8 cellular contexts compared by ENCODE assay signal in genomic region chr2:71068218-71069035, GRCh38. TPM values are rescaled to one million over a fixed set of nuclear protein-coding genes. Genes with fewer than 3 reads are reported as not detected.
DNase-seq lines count a peak whose midpoint lies in the region; ATAC-seq and TF ChIP-seq lines count a peak whose summit lies in the region.

Gene NAGK (plus strand): TSS chr2:71068648. CDS start chr2:71068684, 36 bp downstream.

- peaks cover 12% of the 10 kb centered on the region for H3K36me3 ChIP-seq in upper lobe of right lung

- peak within 1 kb of the TSS; percentile 68 for H3K4me3 ChIP-seq in upper lobe of right lung

- H3K27me3 Mint-ChIP-seq in T-helper 1 cell treated with Interleukin-12 subunit alpha and Interleukin-12 subunit beta and Interleukin-4 antibody, amounts not matched to agents 30 μg/mL and 1 μg/mL, for 36 hours (ENCODE audit: low read depth): peaks cover 6% of the 10 kb centered on the region
- peaks cover 3% of the 10 kb centered on the region for H3K27me3 Mint-ChIP-seq in progenitor cell of endocrine pancreas

- H3K9me3 Mint-ChIP-seq in T-helper 1 cell treated with Interleukin-12 subunit alpha and Interleukin-12 subunit beta and Interleukin-4 antibody, amounts not matched to agents 30 μg/mL and 1 μg/mL, for 36 hours: no peaks in the 10 kb centered on the region
- no peaks in the 10 kb centered on the region for H3K9me3 Mint-ChIP-seq in progenitor cell of endocrine pancreas (ENCODE audit: low read depth)

- DNase-seq in NCI-H1694 treated with DMSO at 0.1 percent for 48 hours (lab: John Stamatoyannopoulos, UW) (peak; percentile 97), amniotic stem cell (lab: John Stamatoyannopoulos, UW) (peak; percentile 69), left cardiac atrium (peak; percentile 96), progenitor cell of endocrine pancreas (ENCODE audit: low spot score, unreplicated experiment) (peak; percentile 94), upper lobe of right lung (peak; percentile 99)

- no peak for TF ChIP-seq CTCF in progenitor cell of endocrine pancreas (IDR thresholded peaks at IDR 0.05; ENCODE audit: unreplicated experiment)
- no peak for TF ChIP-seq CTCF in upper lobe of right lung (IDR thresholded peaks at IDR 0.05)

- peak within 1 kb of the TSS; percentile 97 for H3K27ac Mint-ChIP-seq in T-helper 1 cell treated with Interleukin-12 subunit alpha and Interleukin-12 subunit beta and Interleukin-4 antibody, amounts not matched to agents 30 μg/mL and 1 μg/mL, for 36 hours
- H3K27ac Mint-ChIP-seq in progenitor cell of endocrine pancreas: peak within 1 kb of the TSS; percentile 98

- peak within 1 kb of the TSS; percentile 96 for H3K4me3 Mint-ChIP-seq in T-helper 1 cell treated with Interleukin-12 subunit alpha and Interleukin-12 subunit beta and Interleukin-4 antibody, amounts not matched to agents 30 μg/mL and 1 μg/mL, for 36 hours
- peak within 1 kb of the TSS; percentile 91 for H3K4me3 Mint-ChIP-seq in progenitor cell of endocrine pancreas (ENCODE audit: low read depth)

- H3K9me3 ChIP-seq in upper lobe of right lung: no peaks in the 10 kb centered on the region

- H3K27ac ChIP-seq in upper lobe of right lung: peak within 1 kb of the TSS; percentile 94

- ATAC-seq in GM18499 (IDR thresholded peaks at IDR 0.05; ENCODE audit: insufficient read depth, unreplicated experiment) (peak; percentile 34), HG02938 (IDR thresholded peaks at IDR 0.05; ENCODE audit: unreplicated experiment) (peak; percentile 62), left cardiac atrium (peak; percentile 96), upper lobe of right lung (peak; percentile 93)

- peaks cover 17% of the 10 kb centered on the region for H3K36me3 Mint-ChIP-seq in T-helper 1 cell treated with Interleukin-12 subunit alpha and Interleukin-12 subunit beta and Interleukin-4 antibody, amounts not matched to agents 30 μg/mL and 1 μg/mL, for 36 hours (ENCODE audit: low read depth)
- peaks cover 6% of the 10 kb centered on the region for H3K36me3 Mint-ChIP-seq in progenitor cell of endocrine pancreas (ENCODE audit: insufficient read depth)

- intact Hi-C loops in left cardiac atrium (cut with DNase I) (loop anchor here in 1 of 2 donors (2.0 kb wide), 1 partner anchor 62 kb away; the partner anchor contains the start of genes MCEE and MPHOSPH10), upper lobe of right lung (cut with DNase I) (no loop called here)

- peaks cover 56% of the 10 kb centered on the region for H3K4me1 Mint-ChIP-seq in T-helper 1 cell treated with Interleukin-12 subunit alpha and Interleukin-12 subunit beta and Interleukin-4 antibody, amounts not matched to agents 30 μg/mL and 1 μg/mL, for 36 hours (ENCODE audit: low read depth)
- H3K4me1 Mint-ChIP-seq in progenitor cell of endocrine pancreas (ENCODE audit: low read depth): peaks cover 16% of the 10 kb centered on the region

- H3K27me3 ChIP-seq in upper lobe of right lung: no peaks in the 10 kb centered on the region

- H3K4me1 ChIP-seq in upper lobe of right lung: peaks cover 25% of the 10 kb centered on the region

RNA-seq across cellular contexts. Expression of gene NAGK, which starts in this region (rescaled TPM):
- total RNA-seq in left cardiac atrium (10 to 100 TPM; 54.5 to 66.4 TPM), progenitor cell of endocrine pancreas (115 and 127 TPM in 2 replicates), upper lobe of right lung (126 TPM)

Comparison
In these comparisons a context has a peak if more than half of its experiments do, and no peak if none do; other contexts are left out.
1. Peak in every context shown above with its lines: DNase-seq, ATAC-seq, H3K4me3 ChIP-seq and H3K27ac ChIP-seq.
2. ATAC-seq: peak in every context shown above with its lines; median percentile 96 in left cardiac atrium; 93 in upper lobe of right lung; 62 in HG02938; 34 in GM18499.